In the genomic region with DNA sequence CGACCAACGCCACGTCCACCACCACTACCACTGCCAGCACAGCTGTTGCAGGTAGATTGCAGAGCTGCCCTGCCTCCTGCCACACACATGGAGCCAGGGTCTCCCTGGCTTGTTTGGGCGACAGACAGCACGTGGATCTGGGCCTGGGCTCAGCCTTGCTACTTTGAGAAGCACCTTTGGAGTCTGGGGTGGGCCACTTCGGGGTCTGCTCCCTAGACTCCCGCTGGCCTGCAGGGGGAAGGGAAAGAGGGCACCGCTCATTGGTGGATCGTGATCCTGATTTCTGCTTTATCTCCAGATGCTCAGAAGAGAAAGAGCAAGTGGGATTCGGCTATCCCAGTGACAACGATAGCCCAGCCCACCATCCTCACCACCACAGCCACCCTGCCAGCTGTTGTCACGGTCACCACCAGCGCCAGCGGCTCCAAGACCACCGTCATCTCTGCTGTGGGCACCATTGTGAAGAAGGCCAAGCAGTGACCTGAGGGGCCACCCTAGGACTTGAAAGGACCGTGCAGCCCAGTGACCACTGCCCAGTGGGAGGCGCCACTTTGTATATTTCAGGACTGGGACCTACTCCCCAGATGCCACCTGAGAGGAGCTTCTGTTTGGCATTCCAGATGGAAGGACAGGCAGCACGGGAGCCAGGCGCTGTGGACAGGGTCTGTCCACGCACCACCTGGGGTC, we compare ENCODE assay signal across 19 cellular contexts. TPM values are rescaled to one million over a fixed set of nuclear protein-coding genes. Genes with fewer than 3 reads are reported as not detected.
A peak's percentile ranks its signal among the peaks of the same experiment; 100 is the strongest.
DNase-seq lines count a peak whose midpoint lies in the region; ATAC-seq and TF ChIP-seq lines count a peak whose summit lies in the region.
"Had no signal": no experiment of that assay in that cellular context is flagged by ENCODE, and none has a peak within 500 bp of the region (broad histone marks: within the 10 kb centered on the region; RNA-seq: fewer than 3 reads in every experiment).

No MANE protein-coding gene starts in this region.

- H3K4me1 ChIP-seq in IMR-90 (ENCODE audit: control insufficient read depth, insufficient read depth, low read length), result no peaks in the 10 kb centered on the region
- peaks cover 2 to 3% of the 10 kb centered on the region in 2 donors for H3K4me1 ChIP-seq in breast epithelium
- H3K4me1 ChIP-seq in right cardiac atrium (ENCODE audit: control insufficient read depth, insufficient read depth, low read length), result peaks cover 10% of the 10 kb centered on the region
- peaks cover 29% of the 10 kb centered on the region for H3K4me1 ChIP-seq in suprapubic skin
- no peaks in the 10 kb centered on the region for H3K4me1 ChIP-seq in ascending aorta
- H3K4me1 ChIP-seq: adrenal gland, HAP-1 had no signal

- H3K4me3 ChIP-seq in IMR-90 (ENCODE audit: insufficient read depth, low read depth, low read length) (no peak overlapping the region), breast epithelium (no peak overlapping the region), right cardiac atrium (ENCODE audit: low read length) (no peak overlapping the region), suprapubic skin (no peak overlapping the region), ascending aorta (no peak overlapping the region)
- H3K4me3 ChIP-seq: adrenal gland, HAP-1, ovary, sigmoid colon had no signal

- no peak overlapping the region for H3K18ac ChIP-seq in IMR-90 (ENCODE audit: low read depth, low read length)

- in situ Hi-C loops in IMR-90 (cut with MboI; ENCODE audit: low sequenced_read_pairs), result no loop called here

- H3K27me3 ChIP-seq in IMR-90 (ENCODE audit: control insufficient read depth, insufficient read depth, low read length) (no peaks in the 10 kb centered on the region), breast epithelium (no peaks in the 10 kb centered on the region), right cardiac atrium (ENCODE audit: control insufficient read depth, insufficient read depth) (no peaks in the 10 kb centered on the region), suprapubic skin (no peaks in the 10 kb centered on the region), ascending aorta (no peaks in the 10 kb centered on the region)
- H3K27me3 ChIP-seq: adrenal gland, ovary, sigmoid colon had no signal

- H3K23ac ChIP-seq in IMR-90 (ENCODE audit: low read depth, low read length), result no peak overlapping the region

- H2BK20ac ChIP-seq in IMR-90 (ENCODE audit: low read depth, low read length), result no peak overlapping the region

- intact Hi-C loops in IMR-90 (cut with micrococcal nuclease) (no loop called here), breast epithelium (cut with DNase I; ENCODE audit: low total_unique reads) (no loop called here), right cardiac atrium (cut with DNase I) (loop anchor here in 1 of 4 donors (5.0 kb wide), 1 partner anchor 36 kb away; no protein-coding TSS in a partner anchor), ascending aorta (cut with DNase I) (no loop called here)

- H3K79me1 ChIP-seq in IMR-90 (ENCODE audit: low read depth in 1 of 2, low read length in 2 of 2), result peaks cover 5 to 39% of the 10 kb centered on the region in 2 experiments; a peak in 3 of 4 replicates

- H2BK5ac ChIP-seq in IMR-90 (ENCODE audit: low read depth, low read length, poor library complexity, severe bottlenecking), result no peak overlapping the region

- H4K8ac ChIP-seq in IMR-90 (ENCODE audit: low read depth in 2 of 2, low read length in 2 of 2), result no peak overlapping the region

- H3K9me1 ChIP-seq in IMR-90 (ENCODE audit: insufficient read depth, low read length), result peaks cover 7% of the 10 kb centered on the region

- H4K5ac ChIP-seq in IMR-90 (ENCODE audit: low read depth, low read length), result no peak overlapping the region

- CTCF ChIA-PET in IMR-90 (lab: Yijun Ruan, JAX), result interaction anchor here (0.9 kb wide), 1 partner anchor 13 kb away, joined by 3 read pairs; no protein-coding TSS in a partner anchor

- no peak overlapping the region for H2AFZ ChIP-seq in IMR-90 (replicated peaks; ENCODE audit: low read length, poor library complexity)

- H3K36me3 ChIP-seq in IMR-90 (ENCODE audit: control insufficient read depth, insufficient read depth, low read length) (peaks cover 65% of the 10 kb centered on the region), breast epithelium (no peaks in the 10 kb centered on the region), suprapubic skin (peaks cover 72% of the 10 kb centered on the region), ascending aorta (peaks cover 62 to 75% of the 10 kb centered on the region in 2 donors)
- H3K36me3 ChIP-seq: ovary had no signal

- no peak for TF ChIP-seq POLR2A in IMR-90 (IDR thresholded peaks at IDR 0.05; ENCODE audit: low read depth, low read length)
- TF ChIP-seq POLR2A in breast epithelium (IDR thresholded peaks at IDR 0.05), result no peak
- no peak for TF ChIP-seq POLR2A in suprapubic skin (IDR thresholded peaks at IDR 0.05)

- H3K9ac ChIP-seq in IMR-90 (ENCODE audit: low read depth, low read length), result no peak overlapping the region
- H3K9ac ChIP-seq: KMS-11 had no signal

- no peak overlapping the region for H3K56ac ChIP-seq in IMR-90 (ENCODE audit: extremely low read depth, insufficient read depth, low read length)

- TF ChIP-seq EP300 in suprapubic skin (IDR thresholded peaks at IDR 0.05), result no peak

- WGBS in IMR-90 (ENCODE audit: extremely low coverage in 2 of 2, insufficient read length in 1 of 2), 2 experiments, result 94% methylated on average over 7 of the region's 20 CpGs; no CpG with 5 or more reads in 1 of the 2 experiments
- 90% methylated on average over 20 of the region's 20 CpGs for WGBS in right cardiac atrium
- 89% methylated on average over 18 of the region's 20 CpGs for WGBS in suprapubic skin

- peak overlapping the region; percentile 57 for H2AK9ac ChIP-seq in IMR-90 (replicated peaks; ENCODE audit: low read depth, low read length, poor library complexity)

- H4K91ac ChIP-seq in IMR-90 (ENCODE audit: insufficient read depth, low read depth, low read length), result no peak overlapping the region

- H4K20me1 ChIP-seq in IMR-90 (ENCODE audit: insufficient read depth, low read length), result peaks cover 3% of the 10 kb centered on the region; the same call in 1 of the 2 replicates

- H3K14ac ChIP-seq in IMR-90 (replicated peaks; ENCODE audit: low read depth, low read length), result no peak overlapping the region

- no peak overlapping the region for H2BK15ac ChIP-seq in IMR-90 (ENCODE audit: low read depth, low read length)

- POLR2A ChIA-PET in IMR-90 (lab: Charles Lee; ENCODE audit: unreplicated experiment), result no interaction called here

- TSS peak; percentile 36 for BruUV-seq in IMR-90 (replicated peaks; lab: Mats Ljungman, UMichigan)

- no peak overlapping the region for H3K4ac ChIP-seq in IMR-90 (ENCODE audit: low read depth, low read length)

- DNase-seq in IMR-90 (no peak), breast epithelium (ENCODE audit: low spot score in 2 of 2) (no peak), right cardiac atrium (peak in 2 of 3 donors; percentile 14 to 39), suprapubic skin (ENCODE audit: low spot score in 2 of 2) (peak in 1 of 2 donors; percentile 60), ascending aorta (ENCODE audit: low spot score in 2 of 2) (no peak)
- DNase-seq in activated naive CD4-positive, alpha-beta T cell treated with anti-CD3 and anti-CD28 coated beads, Interleukin-2, amount 50 U/mL, for 16 hours, result no peak
- DNase-seq: activated CD4-positive, alpha-beta T cell treated with anti-CD3 and anti-CD28 coated beads, Interleukin-2, amount 10 ng/mL, durations not matched to agents 24 days and 14 days; activated CD8-positive, alpha-beta memory T cell treated with anti-CD3 and anti-CD28 coated beads, Interleukin-2, amount 50 U/mL, for 48 hours; activated effector memory CD4-positive, alpha-beta T cell treated with anti-CD3 and anti-CD28 coated beads, Interleukin-2, amount 50 U/mL, for 16 hours; AML-193; EL; NCI-H1048; NCI-H524 treated with DMSO at 0.1 percent for 48 hours; sigmoid colon had no signal

- dilution Hi-C loops in IMR-90 (cut with HindIII; ENCODE audit: low sequenced_read_pairs, unreplicated experiment), result no loop called here

- ATAC-seq in IMR-90 (ENCODE audit: low read depth), result no peak
- ATAC-seq in right cardiac atrium, result no peak
- no peak for ATAC-seq in SK-N-SH treated with all-trans-retinoic acid at 6 μM for 48 hours

- H2AK5ac ChIP-seq in IMR-90 (ENCODE audit: low read depth, low read length), result no peak overlapping the region

- H2BK120ac ChIP-seq in IMR-90 (ENCODE audit: low read depth, low read length), result no peak overlapping the region

- no peak for TF ChIP-seq CTCF in IMR-90 (conservative IDR thresholded peaks at IDR 0.05; ENCODE audit: low read depth, low read length)
- TF ChIP-seq CTCF in breast epithelium (IDR thresholded peaks at IDR 0.05), result no peak
- TF ChIP-seq CTCF in suprapubic skin (IDR thresholded peaks at IDR 0.05), result no peak
- TF ChIP-seq CTCF in ascending aorta (IDR thresholded peaks at IDR 0.05), result no peak

- H3K4me2 ChIP-seq in IMR-90 (ENCODE audit: low read depth, low read length), result no peak overlapping the region
- H3K4me2 ChIP-seq: KMS-11 had no signal

- H3K9me3 ChIP-seq in IMR-90 (ENCODE audit: control insufficient read depth, insufficient read depth, low read length) (no peaks in the 10 kb centered on the region), breast epithelium (no peaks in the 10 kb centered on the region), right cardiac atrium (ENCODE audit: control insufficient read depth, low read length) (no peaks in the 10 kb centered on the region), suprapubic skin (no peaks in the 10 kb centered on the region), ascending aorta (no peaks in the 10 kb centered on the region)
- H3K9me3 ChIP-seq: adrenal gland, HAP-1, ovary, sigmoid colon had no signal

- no peak for TF ChIP-seq RAD21 in IMR-90 (IDR thresholded peaks at IDR 0.05; ENCODE audit: low read length)

- H3K27ac ChIP-seq in IMR-90 (ENCODE audit: insufficient read depth, low read length) (no peak overlapping the region), breast epithelium (peak overlapping the region; percentile 77 to 80), right cardiac atrium (ENCODE audit: low read length) (peak overlapping the region; percentile 10), suprapubic skin (peak overlapping the region; percentile 45), ascending aorta (no peak overlapping the region)
- H3K27ac ChIP-seq: KMS-11, ovary had no signal

RNA-seq across cellular contexts. Expression of a gene that starts 15.1 kb away (rescaled TPM):
- total RNA-seq in IMR-90 (2012; rRNA removed), result under 0.01 TPM in 1 of 2 replicates, not detected in the other
- polyA plus RNA-seq in IMR-90 (2012; rRNA removed), result 0.27 and 0.39 TPM in 2 replicates
- 0.04 and 0.36 TPM in 2 replicates for polyA plus RNA-seq in IMR-90 (2012; cell fraction: cytosol; rRNA removed)
- 0.63 and 1.5 TPM in 2 replicates for polyA plus RNA-seq in IMR-90 (2012; cell fraction: nucleus; rRNA removed; ENCODE audit: low replicate concordance)
- 100 to 1,000 TPM in 1 of 3 donors, 10 to 100 TPM in 1, 1 to 10 TPM in 1; 9.8 to 125 (median 67.2) TPM for total RNA-seq in breast epithelium
- total RNA-seq in right cardiac atrium, result 10 to 100 TPM; 19.9 to 29.7 (median 23.6) TPM
- 12.7 TPM for polyA plus RNA-seq in right cardiac atrium
- total RNA-seq in suprapubic skin, result 100 to 1,000 TPM; 382 to 583 (median 474) TPM
- total RNA-seq in ascending aorta, result 152 TPM

RNA-seq across cellular contexts. Expression of a gene that starts 39.0 kb away (rescaled TPM):
- total RNA-seq in IMR-90 (2012; rRNA removed) (70.4 and 82.5 TPM in 2 replicates), breast epithelium (10 to 100 TPM; 68.3 to 89.5 (median 86.1) TPM), right cardiac atrium (10 to 100 TPM; 51.0 to 66.5 (median 56.3) TPM), suprapubic skin (100 to 1,000 TPM in 1 of 4 donors, 10 to 100 TPM in 3; 67.0 to 104 (median 86.3) TPM), ascending aorta (70.9 TPM)
- polyA plus RNA-seq in IMR-90 (2012; rRNA removed) (134 and 139 TPM in 2 replicates), right cardiac atrium (58.5 TPM)
- polyA plus RNA-seq in IMR-90 (2012; cell fraction: cytosol; rRNA removed), result 55.1 and 61.0 TPM in 2 replicates
- polyA plus RNA-seq in IMR-90 (2012; cell fraction: nucleus; rRNA removed; ENCODE audit: low replicate concordance), result 237 and 250 TPM in 2 replicates

RNA-seq across cellular contexts. Expression of a gene that starts 39.2 kb away (rescaled TPM):
- 7.3 and 8.6 TPM in 2 replicates for total RNA-seq in IMR-90 (2012; rRNA removed)
- polyA plus RNA-seq in IMR-90 (2012; rRNA removed), result 17.4 and 23.7 TPM in 2 replicates
- polyA plus RNA-seq in IMR-90 (2012; cell fraction: cytosol; rRNA removed), result 6.6 and 9.2 TPM in 2 replicates
- 100 and 134 TPM in 2 replicates for polyA plus RNA-seq in IMR-90 (2012; cell fraction: nucleus; rRNA removed; ENCODE audit: low replicate concordance)
- 10 to 100 TPM; 10.7 to 22.8 (median 14.1) TPM for total RNA-seq in breast epithelium
- total RNA-seq in right cardiac atrium, result 10 to 100 TPM in 3 of 4 donors, 1 to 10 TPM in 1; 7.9 to 19.9 (median 14.8) TPM
- 13.5 TPM for polyA plus RNA-seq in right cardiac atrium
- 100 to 1,000 TPM in 1 of 4 donors, 10 to 100 TPM in 3; 35.3 to 129 (median 63.6) TPM for total RNA-seq in suprapubic skin
- total RNA-seq in ascending aorta, result 7.6 TPM

RNA-seq across cellular contexts. Expression of a gene that starts 58.8 kb away (rescaled TPM):
- total RNA-seq in IMR-90 (2012; rRNA removed) (18.9 and 21.9 TPM in 2 replicates), breast epithelium (10 to 100 TPM; 21.9 to 32.1 (median 24.9) TPM), right cardiac atrium (10 to 100 TPM; 15.9 to 19.5 (median 17.3) TPM), suprapubic skin (10 to 100 TPM; 15.2 to 34.9 (median 22.9) TPM), ascending aorta (101 TPM)
- polyA plus RNA-seq in IMR-90 (2012; rRNA removed) (19.9 and 28.7 TPM in 2 replicates), right cardiac atrium (22.6 TPM)
- 34.6 and 48.4 TPM in 2 replicates for polyA plus RNA-seq in IMR-90 (2012; cell fraction: cytosol; rRNA removed)
- polyA plus RNA-seq in IMR-90 (2012; cell fraction: nucleus; rRNA removed; ENCODE audit: low replicate concordance), result 51.9 and 143 TPM in 2 replicates

Comparison
In these comparisons a context has a peak if more than half of its experiments do, and no peak if none do; other contexts are left out.
1. DNase-seq: peak in right cardiac atrium (2 of 3); none in IMR-90 (single experiment), breast epithelium (0 of 2), ascending aorta (0 of 2) and activated naive CD4-positive, alpha-beta T cell treated with anti-CD3 and anti-CD28 coated beads, Interleukin-2, amount 50 U/mL, for 16 hours (single experiment).
2. H3K27ac ChIP-seq: peak in breast epithelium (2 of 2), right cardiac atrium (single experiment) and suprapubic skin (single experiment); none in IMR-90 (single experiment) and ascending aorta (0 of 2).
3. RNA of a gene that starts 15.1 kb away (total RNA-seq): 382 to 583 TPM in suprapubic skin, 152 TPM in ascending aorta (single experiment), 9.8 to 125 TPM in breast epithelium and 19.9 to 29.7 TPM in right cardiac atrium; under 0.01 TPM in IMR-90; every median in the first group is over 10 times any median in the second.